ENCODE assay signal across 29 cellular contexts in genomic region chr7:111164442-111164841, GRCh38.
DNase-seq lines count a peak whose midpoint lies in the region; ATAC-seq lines count a peak whose summit lies in the region.
"Had no signal": no experiment of that assay in that cellular context is flagged by ENCODE, and none has a peak within 500 bp of the region (broad histone marks: within the 10 kb centered on the region; RNA-seq: fewer than 3 reads in every experiment).

No MANE protein-coding gene starts in this region.

- H4K91ac ChIP-seq in neuronal stem cell (ENCODE audit: low read depth, low read length, poor library complexity), result no peak overlapping the region

- no peak overlapping the region for H4K8ac ChIP-seq in neuronal stem cell (ENCODE audit: low read depth, low read length)

- no peak overlapping the region for H3K27ac Mint-ChIP-seq in activated naive CD8-positive, alpha-beta T cell treated with anti-CD3 and anti-CD28 coated beads, Interleukin-2, amount 50 U/mL, for 24 hours
- H3K27ac Mint-ChIP-seq in activated naive CD8-positive, alpha-beta T cell treated with anti-CD3 and anti-CD28 coated beads for 36 hours, result no peak overlapping the region
- H3K27ac Mint-ChIP-seq: CD14-positive monocyte; CD8-positive, alpha-beta memory T cell; T-helper 17 cell had no signal

- no CpG with 5 or more reads among the region's 1 CpG for WGBS in neuronal stem cell (ENCODE audit: extremely low coverage in 2 of 2, insufficient read length in 2 of 2, insufficient replicate concordance in 1 of 2), 2 donors

- no peak overlapping the region for H2BK12ac ChIP-seq in neuronal stem cell (ENCODE audit: low read length)

- H2BK120ac ChIP-seq in neuronal stem cell (ENCODE audit: low read depth, low read length), result no peak overlapping the region

- H3K23ac ChIP-seq in neuronal stem cell (ENCODE audit: low read depth, low read length, poor library complexity), result peak overlapping the region; percentile 20

- no peaks in the 10 kb centered on the region for H3K27me3 ChIP-seq in neuronal stem cell (ENCODE audit: control insufficient read depth in 3 of 3, insufficient read depth in 3 of 3, low read depth in 1 of 3, low read length in 3 of 3)
- H3K27me3 ChIP-seq: BE2C had no signal

- no peaks in the 10 kb centered on the region for H3K36me3 ChIP-seq in neuronal stem cell (replicated peaks in 1 of 2; ENCODE audit: control insufficient read depth in 2 of 2, insufficient read depth in 2 of 2, low read length in 2 of 2)
- H3K36me3 ChIP-seq: BE2C had no signal

- H2BK5ac ChIP-seq in neuronal stem cell (ENCODE audit: low read length), result no peak overlapping the region

- no peak for DNase-seq in activated naive CD8-positive, alpha-beta T cell treated with anti-CD3 and anti-CD28 coated beads, Interleukin-2, amount 50 U/mL, for 24 hours
- DNase-seq in activated naive CD8-positive, alpha-beta T cell treated with anti-CD3 and anti-CD28 coated beads for 36 hours, result no peak
- peak; percentile 20 to 34 for DNase-seq in NCI-H446 (lab: John Stamatoyannopoulos, UW)
- DNase-seq in amniotic epithelial cell (ENCODE audit: low read depth), result peak; percentile 7
- no peak for DNase-seq in neuronal stem cell (ENCODE audit: low spot score)
- DNase-seq in activated CD8-positive, alpha-beta memory T cell treated with anti-CD3 and anti-CD28 coated beads, Interleukin-2, amount 50 U/mL, for 4 hours, result no peak
- DNase-seq: 8988T; ACHN; BE2C; Calu3; CD8-positive, alpha-beta memory T cell; GDM1; H7; KG1; NCI-H1092; NCI-H1417 treated with DMSO at 0.1 percent for 48 hours; NCI-H187; NCI-H2081 treated with DMSO at 0.1 percent for 48 hours; NCI-H2171; NCI-H226; NCI-H524 treated with DMSO at 0.1 percent for 48 hours; NCI-H82; NK-92 treated with Interleukin-12 subunit alpha and Interleukin-12 subunit beta, amount 100 ng/mL, for 24 hours; SHP77 treated with DMSO at 0.1 percent for 48 hours; T-helper 17 cell had no signal

- H3K9ac ChIP-seq in neuronal stem cell (ENCODE audit: low read depth, low read length, poor library complexity), result no peak overlapping the region

- peak overlapping the region in 1 of 2 donors; percentile 46 for H3K4me3 ChIP-seq in neuronal stem cell (ENCODE audit: low read length in 2 of 2)
- H3K4me3 ChIP-seq: GM12878 had no signal

- H3K4me1 Mint-ChIP-seq in activated naive CD8-positive, alpha-beta T cell treated with anti-CD3 and anti-CD28 coated beads, Interleukin-2, amount 50 U/mL, for 24 hours, result no peaks in the 10 kb centered on the region
- H3K4me1 Mint-ChIP-seq in activated naive CD8-positive, alpha-beta T cell treated with anti-CD3 and anti-CD28 coated beads for 36 hours, result no peaks in the 10 kb centered on the region
- H3K4me1 Mint-ChIP-seq: CD14-positive monocyte; CD8-positive, alpha-beta memory T cell; T-helper 17 cell had no signal

- H3K4me2 ChIP-seq in neuronal stem cell (ENCODE audit: insufficient read depth, low read length, poor library complexity, severe bottlenecking), result no peak overlapping the region

- H3K18ac ChIP-seq in neuronal stem cell (ENCODE audit: low read length), result no peak overlapping the region

- H3K4me1 ChIP-seq in neuronal stem cell (ENCODE audit: control insufficient read depth in 2 of 2, insufficient read depth in 1 of 2, low read depth in 1 of 2, low read length in 2 of 2), result no peaks in the 10 kb centered on the region

- H2BK15ac ChIP-seq in neuronal stem cell (ENCODE audit: low read length), result no peak overlapping the region

- H3K4me3 Mint-ChIP-seq in activated naive CD8-positive, alpha-beta T cell treated with anti-CD3 and anti-CD28 coated beads, Interleukin-2, amount 50 U/mL, for 24 hours, result no peak overlapping the region
- H3K4me3 Mint-ChIP-seq in activated naive CD8-positive, alpha-beta T cell treated with anti-CD3 and anti-CD28 coated beads for 36 hours, result no peak overlapping the region
- H3K4me3 Mint-ChIP-seq: CD14-positive monocyte; CD8-positive, alpha-beta memory T cell; T-helper 17 cell had no signal

- H3K9me3 Mint-ChIP-seq in activated naive CD8-positive, alpha-beta T cell treated with anti-CD3 and anti-CD28 coated beads, Interleukin-2, amount 50 U/mL, for 24 hours, result no peaks in the 10 kb centered on the region
- H3K9me3 Mint-ChIP-seq in activated naive CD8-positive, alpha-beta T cell treated with anti-CD3 and anti-CD28 coated beads for 36 hours, result no peaks in the 10 kb centered on the region
- H3K9me3 Mint-ChIP-seq: CD8-positive, alpha-beta memory T cell had no signal

- no peak overlapping the region for H3K14ac ChIP-seq in neuronal stem cell (ENCODE audit: low read length)

- no peaks in the 10 kb centered on the region for H3K79me1 ChIP-seq in neuronal stem cell (ENCODE audit: low read depth, low read length)

- H2AK5ac ChIP-seq in neuronal stem cell (ENCODE audit: low read depth, low read length), result no peak overlapping the region

- H3K27ac ChIP-seq in neuronal stem cell (replicated peaks; ENCODE audit: low read length), result no peak overlapping the region

- ATAC-seq in activated naive CD8-positive, alpha-beta T cell treated with anti-CD3 and anti-CD28 coated beads, Interleukin-2, amount 50 U/mL, for 24 hours, result peak; percentile 15
- ATAC-seq in HG03439 (IDR thresholded peaks at IDR 0.05; ENCODE audit: unreplicated experiment) (no peak), GM21447 (IDR thresholded peaks at IDR 0.05; ENCODE audit: unreplicated experiment) (no peak)
- ATAC-seq: GM12878, T-helper 17 cell had no signal

- no peaks in the 10 kb centered on the region for H3K27me3 Mint-ChIP-seq in activated naive CD8-positive, alpha-beta T cell treated with anti-CD3 and anti-CD28 coated beads, Interleukin-2, amount 50 U/mL, for 24 hours
- no peaks in the 10 kb centered on the region for H3K27me3 Mint-ChIP-seq in activated naive CD8-positive, alpha-beta T cell treated with anti-CD3 and anti-CD28 coated beads for 36 hours
- H3K27me3 Mint-ChIP-seq: CD8-positive, alpha-beta memory T cell; T-helper 17 cell had no signal

- no peak overlapping the region for H3K4ac ChIP-seq in neuronal stem cell (ENCODE audit: low read length)

- no peaks in the 10 kb centered on the region for H3K9me3 ChIP-seq in neuronal stem cell (replicated peaks in 1 of 2; ENCODE audit: control insufficient read depth in 2 of 2, insufficient read depth in 1 of 2, low read depth in 1 of 2, low read length in 2 of 2)
- H3K9me3 ChIP-seq: BE2C had no signal

- H3K36me3 Mint-ChIP-seq in activated naive CD8-positive, alpha-beta T cell treated with anti-CD3 and anti-CD28 coated beads, Interleukin-2, amount 50 U/mL, for 24 hours (ENCODE audit: low read depth), result peaks cover 4% of the 10 kb centered on the region
- H3K36me3 Mint-ChIP-seq in activated naive CD8-positive, alpha-beta T cell treated with anti-CD3 and anti-CD28 coated beads for 36 hours, result no peaks in the 10 kb centered on the region
- H3K36me3 Mint-ChIP-seq: CD14-positive monocyte had no signal

- H2AFZ ChIP-seq in neuronal stem cell (ENCODE audit: low read length), result no peak overlapping the region

Comparison
In these comparisons a context has a peak if more than half of its experiments do, and no peak if none do; other contexts are left out.
1. DNase-seq: peak in NCI-H446 (2 of 2) and amniotic epithelial cell (single experiment); none in activated naive CD8-positive, alpha-beta T cell treated with anti-CD3 and anti-CD28 coated beads, Interleukin-2, amount 50 U/mL, for 24 hours (single experiment), activated naive CD8-positive, alpha-beta T cell treated with anti-CD3 and anti-CD28 coated beads for 36 hours (single experiment), neuronal stem cell (single experiment) and activated CD8-positive, alpha-beta memory T cell treated with anti-CD3 and anti-CD28 coated beads, Interleukin-2, amount 50 U/mL, for 4 hours (single experiment).